15 cellular contexts compared by ENCODE assay signal in the genomic region with DNA sequence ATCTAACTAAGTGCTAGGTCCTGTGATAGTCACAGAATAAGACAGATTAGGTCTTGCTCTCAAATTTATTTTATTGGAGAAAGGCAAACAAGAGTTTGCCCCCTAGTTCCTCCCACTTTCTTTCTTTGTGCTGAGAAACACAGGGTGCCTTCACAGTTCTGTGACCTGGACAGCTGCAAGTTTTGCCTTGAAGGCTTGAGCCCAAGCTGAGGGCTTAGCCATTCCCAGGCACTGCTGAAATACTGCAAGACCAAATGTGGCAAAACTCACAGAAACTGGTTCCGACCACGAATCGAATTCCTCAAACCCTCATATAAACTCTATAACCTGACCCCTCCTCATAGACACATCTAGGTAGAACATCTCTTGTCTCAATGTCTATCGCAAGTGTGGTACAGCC.
"Had no signal": no experiment of that assay in that cellular context is flagged by ENCODE, and none has a peak within 500 bp of the region (broad histone marks: within the 10 kb centered on the region; RNA-seq: fewer than 3 reads in every experiment).

No MANE protein-coding gene starts in this region.

- DNase-seq: activated B cell treated with CpG ODN at 0.5 μM for 24 hours; activated CD4-positive, alpha-beta T cell treated with anti-CD3 and anti-CD28 coated beads, Interleukin-2, amount 10 ng/mL, durations not matched to agents 24 days and 14 days; activated naive CD4-positive, alpha-beta T cell treated with anti-CD3 and anti-CD28 coated beads, Interleukin-2, amount 10 ng/mL, durations not matched to agents 7 days and 5 days; body of pancreas; cerebellar nuclear complex; dermis blood vessel endothelial cell; hypothalamus; immature natural killer cell; lower lobe of right lung; SK-N-SH; stimulated activated CD4-positive, alpha-beta T cell treated with anti-CD3 and anti-CD28 coated beads, Interleukin-4, amount 100 ng/mL, for 4 hours; T-helper 1 cell; tibial artery had no signal

- H3K9me3 ChIP-seq: body of pancreas, lower lobe of right lung, SK-N-SH, tibial artery had no signal

- H3K9me3 Mint-ChIP-seq: activated B cell treated with CpG ODN at 0.5 μM for 24 hours; activated T-helper 17 cell treated with anti-CD3 and anti-CD28 coated beads, Interleukin-2, amount 50 U/mL, for 72 hours; immature natural killer cell had no signal

- H3K4me3 Mint-ChIP-seq: activated B cell treated with CpG ODN at 0.5 μM for 24 hours; activated CD4-positive, alpha-beta T cell treated with anti-CD3 and anti-CD28 coated beads, Interleukin-2, amount 10 ng/mL, durations not matched to agents 24 days and 14 days; activated naive CD4-positive, alpha-beta T cell treated with anti-CD3 and anti-CD28 coated beads, Interleukin-2, amount 10 ng/mL, durations not matched to agents 7 days and 5 days; activated T-helper 17 cell treated with anti-CD3 and anti-CD28 coated beads, Interleukin-2, amount 50 U/mL, for 72 hours; immature natural killer cell had no signal

- H3K4me3 ChIP-seq: body of pancreas, lower lobe of right lung, skin epidermis, tibial artery had no signal

- H3K27ac Mint-ChIP-seq: activated CD4-positive, alpha-beta T cell treated with anti-CD3 and anti-CD28 coated beads, Interleukin-2, amount 10 ng/mL, durations not matched to agents 24 days and 14 days; activated naive CD4-positive, alpha-beta T cell treated with anti-CD3 and anti-CD28 coated beads, Interleukin-2, amount 10 ng/mL, durations not matched to agents 7 days and 5 days; activated T-helper 17 cell treated with anti-CD3 and anti-CD28 coated beads, Interleukin-2, amount 50 U/mL, for 72 hours; immature natural killer cell had no signal

- ATAC-seq: activated T-helper 17 cell treated with anti-CD3 and anti-CD28 coated beads, Interleukin-2, amount 50 U/mL, for 72 hours; body of pancreas; lower lobe of right lung had no signal

- H3K36me3 ChIP-seq: lower lobe of right lung, tibial artery had no signal

- H3K27me3 Mint-ChIP-seq: activated B cell treated with CpG ODN at 0.5 μM for 24 hours; activated CD4-positive, alpha-beta T cell treated with anti-CD3 and anti-CD28 coated beads, Interleukin-2, amount 10 ng/mL, durations not matched to agents 24 days and 14 days; activated naive CD4-positive, alpha-beta T cell treated with anti-CD3 and anti-CD28 coated beads, Interleukin-2, amount 10 ng/mL, durations not matched to agents 7 days and 5 days; activated T-helper 17 cell treated with anti-CD3 and anti-CD28 coated beads, Interleukin-2, amount 50 U/mL, for 72 hours had no signal

- H3K27me3 ChIP-seq: body of pancreas, tibial artery had no signal

- H3K27ac ChIP-seq: body of pancreas, lower lobe of right lung, skin epidermis, tibial artery had no signal

- H3K36me3 Mint-ChIP-seq: immature natural killer cell had no signal
